ENCODE assay signal across 7 cellular contexts in the genomic region with DNA sequence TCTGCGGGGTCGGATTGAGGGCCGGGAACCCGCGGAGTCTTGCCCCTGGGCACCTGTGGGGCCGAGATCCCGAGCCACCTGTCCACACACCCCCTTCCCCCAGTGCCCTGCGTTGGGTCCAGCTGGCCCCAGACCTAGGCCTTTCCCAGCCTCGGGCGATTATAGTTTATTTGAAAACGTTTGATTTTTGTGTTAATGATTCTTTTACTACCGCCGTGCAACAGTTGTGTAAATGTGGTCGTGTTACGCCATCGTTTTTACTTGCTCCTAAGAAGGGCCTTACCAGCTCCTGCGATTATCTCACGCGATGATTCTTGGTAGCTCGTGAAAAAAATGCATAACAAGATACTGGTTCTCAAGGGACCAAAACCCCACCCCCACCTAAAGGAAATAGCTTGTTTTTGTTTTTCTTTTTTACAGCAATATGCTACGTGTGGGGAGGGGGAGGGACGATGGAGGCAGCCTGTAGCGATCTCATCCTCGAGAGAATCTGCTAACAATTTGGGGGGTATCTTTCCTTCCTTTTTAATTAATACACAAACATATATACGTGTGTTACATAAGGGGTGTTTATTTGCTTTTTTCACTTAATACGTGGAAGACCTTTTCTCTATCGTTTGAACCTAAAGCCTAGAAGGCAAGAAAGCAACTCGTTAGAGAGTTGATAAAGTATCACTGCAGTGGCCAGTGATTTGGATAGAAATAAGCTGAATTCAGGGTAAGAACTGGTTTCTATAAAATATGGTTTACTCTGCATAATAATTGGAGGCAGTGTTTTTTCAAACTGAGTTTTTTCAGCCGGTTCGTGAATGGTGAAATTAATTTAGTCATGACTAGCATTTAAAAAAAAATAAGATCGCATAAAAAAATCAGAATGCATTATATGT. TPM values are rescaled to one million over a fixed set of nuclear protein-coding genes. Genes with fewer than 3 reads are reported as not detected.
A peak's percentile ranks its signal among the peaks of the same experiment; 100 is the strongest.
DNase-seq lines count a peak whose midpoint lies in the region; ATAC-seq and TF ChIP-seq lines count a peak whose summit lies in the region.

No MANE protein-coding gene starts in this region.

- H3K79me2 ChIP-seq in fibroblast of lung (ENCODE audit: control insufficient read depth, insufficient read depth, low read length) (no peaks in the 10 kb centered on the region), neural cell (replicated peaks; ENCODE audit: insufficient read depth, low read length) (peaks cover 27% of the 10 kb centered on the region)

- H4K20me1 ChIP-seq in fibroblast of lung (ENCODE audit: control insufficient read depth, extremely low read depth, insufficient read depth, low read length) (no peaks in the 10 kb centered on the region), neural cell (ENCODE audit: insufficient read depth) (no peaks in the 10 kb centered on the region)

- no peaks in the 10 kb centered on the region for H3K9me2 ChIP-seq in neural cell (ENCODE audit: insufficient read depth, low read length)

- no peaks in the 10 kb centered on the region for H3F3A ChIP-seq in neural cell (ENCODE audit: insufficient read depth, low read length, poor library complexity, severe bottlenecking)

- H2AFZ ChIP-seq in fibroblast of lung (ENCODE audit: low read length) = peak overlapping the region; percentile 58
- H2AFZ ChIP-seq in neural cell (ENCODE audit: low read depth, low read length) = peak overlapping the region; percentile 7

- no peak for TF ChIP-seq CTCF in fibroblast of lung (conservative IDR thresholded peaks at IDR 0.05 in 1 of 2, IDR thresholded peaks at IDR 0.05 in 1 of 2; ENCODE audit: low read depth in 1 of 2, low read length in 2 of 2)
- TF ChIP-seq CTCF in neural cell (IDR thresholded peaks at IDR 0.05; ENCODE audit: poor library complexity, severe bottlenecking) = no peak

- H3K27me3 Mint-ChIP-seq in T-helper 2 cell treated with Interferon-gamma antibody and Interleukin-4, amounts not matched to agents 5 μg/mL and 100 μg/mL, for 36 hours (ENCODE audit: low read depth) = peaks cover 64% of the 10 kb centered on the region

- peak overlapping the region; percentile 75 for H3K4me2 ChIP-seq in fibroblast of lung (ENCODE audit: extremely low read depth, insufficient read depth, low read length)
- H3K4me2 ChIP-seq in neural cell (ENCODE audit: low read length) = peak overlapping the region; percentile 17

- peak overlapping the region; percentile 91 for H3K27ac Mint-ChIP-seq in T-helper 2 cell treated with Interferon-gamma antibody and Interleukin-4, amounts not matched to agents 5 μg/mL and 100 μg/mL, for 36 hours

- no peaks in the 10 kb centered on the region for H3K9me3 Mint-ChIP-seq in T-helper 2 cell treated with Interferon-gamma antibody and Interleukin-4, amounts not matched to agents 5 μg/mL and 100 μg/mL, for 36 hours

- peak; percentile 14 for DNase-seq in GM04503 (ENCODE audit: low read depth)
- peak; percentile 22 for DNase-seq in HK-2 (ENCODE audit: unreplicated experiment)
- peak; percentile 8 for DNase-seq in T-helper 2 cell treated with Interferon-gamma antibody and Interleukin-4, amounts not matched to agents 5 μg/mL and 100 μg/mL, for 36 hours (ENCODE audit: low spot score)
- DNase-seq in fibroblast of lung (ENCODE audit: low read depth in 2 of 2) = peak; percentile 49 to 57
- DNase-seq in epidermal melanocyte (ENCODE audit: insufficient read length, low spot score) = no peak

- H3K27me3 ChIP-seq in fibroblast of lung (ENCODE audit: control insufficient read depth, insufficient read depth, low read length) (peaks cover 9% of the 10 kb centered on the region), neural cell (ENCODE audit: insufficient read depth, low read depth, low read length) (peaks cover 68% of the 10 kb centered on the region)

- ATAC-seq in GM21381 (IDR thresholded peaks at IDR 0.05; ENCODE audit: unreplicated experiment) = peak; percentile 27

- H3K9ac ChIP-seq in fibroblast of lung (ENCODE audit: insufficient read depth, low read length) = peak overlapping the region; percentile 68
- peak overlapping the region; percentile 80 for H3K9ac ChIP-seq in neural cell (ENCODE audit: low read length)

- H3K27ac ChIP-seq in fibroblast of lung (ENCODE audit: insufficient read depth, low read length) (peak overlapping the region; percentile 41), neural cell (ENCODE audit: low read length) (peak overlapping the region; percentile 72)

- no peak for TF ChIP-seq RAD21 in neural cell (conservative IDR thresholded peaks at IDR 0.05)

- H3K36me3 ChIP-seq in fibroblast of lung (ENCODE audit: control insufficient read depth, insufficient read depth, low read length) = no peaks in the 10 kb centered on the region
- no peaks in the 10 kb centered on the region for H3K36me3 ChIP-seq in neural cell (ENCODE audit: insufficient read depth, low read length)

- H3K9me3 ChIP-seq in fibroblast of lung (ENCODE audit: control insufficient read depth, insufficient read depth, low read depth, low read length) (no peaks in the 10 kb centered on the region), neural cell (ENCODE audit: low read length) (no peaks in the 10 kb centered on the region)

- TF ChIP-seq EP300 in neural cell (conservative IDR thresholded peaks at IDR 0.05; ENCODE audit: poor library complexity, severe bottlenecking) = no peak

- peaks cover 19% of the 10 kb centered on the region for H3K4me1 Mint-ChIP-seq in T-helper 2 cell treated with Interferon-gamma antibody and Interleukin-4, amounts not matched to agents 5 μg/mL and 100 μg/mL, for 36 hours (ENCODE audit: low read depth)

- peaks cover 1% of the 10 kb centered on the region for H3K36me3 Mint-ChIP-seq in T-helper 2 cell treated with Interferon-gamma antibody and Interleukin-4, amounts not matched to agents 5 μg/mL and 100 μg/mL, for 36 hours (ENCODE audit: low read depth)

- H3K4me3 ChIP-seq in fibroblast of lung (replicated peaks in 1 of 4; ENCODE audit: control extremely low read depth in 1 of 4, insufficient read depth in 1 of 4, low read depth in 3 of 4, low read length in 4 of 4) = peak overlapping the region; percentile 58 to 75 (median 73)
- peak overlapping the region; percentile 78 for H3K4me3 ChIP-seq in neural cell (ENCODE audit: low read length)

- peak overlapping the region; percentile 90 for H3K4me3 Mint-ChIP-seq in T-helper 2 cell treated with Interferon-gamma antibody and Interleukin-4, amounts not matched to agents 5 μg/mL and 100 μg/mL, for 36 hours

- H3K4me1 ChIP-seq in fibroblast of lung (ENCODE audit: control insufficient read depth, extremely low read depth, insufficient read depth, low read length) = no peaks in the 10 kb centered on the region

TF ChIP-seq in neural cell, 6 proteins besides CTCF, POLR2A, EP300 and RAD21:
- TF ChIP-seq POLR2AphosphoS5 (IDR thresholded peaks at IDR 0.05) (peak; percentile 18), EZH2 (IDR thresholded peaks at IDR 0.05; ENCODE audit: borderline replicate concordance, insufficient read depth, low read length, poor library complexity, severe bottlenecking) (no peak), TAF1 (IDR thresholded peaks at IDR 0.05; ENCODE audit: low read depth) (peak; percentile 9), SMC3 (conservative IDR thresholded peaks at IDR 0.05; ENCODE audit: poor library complexity) (peak; percentile 26)

RNA-seq across cellular contexts. Expression of a gene that starts 1.1 kb away (rescaled TPM):
- total RNA-seq in fibroblast of lung = 11.6 TPM in 2 replicates
- polyA plus RNA-seq in fibroblast of lung = 2.4 and 6.3 TPM in 2 replicates
- polyA plus RNA-seq in fibroblast of lung (2012) = 1.5 and 3.1 TPM in 2 replicates
- 0.07 and 1.4 TPM in 2 replicates for polyA minus RNA-seq in fibroblast of lung (ENCODE audit: low replicate concordance)
- 21.9 and 23.4 TPM in 2 replicates for polyA plus RNA-seq in neural cell
- polyA minus RNA-seq in neural cell = 67.9 and 78.0 TPM in 2 replicates
